1 cellular context compared by ENCODE assay signal in the genomic region with DNA sequence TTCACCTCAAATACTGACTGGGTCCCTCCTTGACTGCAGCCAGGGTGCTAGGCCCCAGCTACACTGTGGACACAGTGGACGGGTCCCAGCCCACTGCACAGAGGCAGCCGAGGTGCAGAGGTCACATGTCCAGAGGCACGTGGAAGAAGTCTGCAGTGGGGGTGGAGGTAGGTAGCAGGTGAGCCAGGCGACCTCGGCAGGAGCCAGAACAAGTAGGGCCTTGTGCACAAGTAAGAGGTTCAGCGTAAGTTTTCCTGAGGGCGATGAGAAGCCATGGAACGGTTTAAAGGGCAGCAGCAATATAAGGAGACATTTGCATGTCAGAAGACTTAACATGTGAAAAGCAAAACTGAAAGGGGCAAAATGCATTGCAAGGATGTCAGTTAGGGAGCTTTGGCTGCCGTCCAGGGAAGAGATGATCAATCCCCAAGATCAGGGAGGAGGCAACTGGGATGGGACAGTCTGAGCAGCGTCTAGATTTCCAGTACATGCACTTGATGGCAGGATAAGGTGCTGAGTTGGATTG.
TF ChIP-seq lines count a peak whose summit lies in the region.

No MANE protein-coding gene starts in this region.

TF ChIP-seq in HepG2, 621 proteins besides CTCF, POLR2A, EP300 and RAD21 (continued from another document and continues in another):
- TF ChIP-seq ELF4 (CRISPR knock-in tag; IDR thresholded peaks at IDR 0.05; ENCODE audit: borderline replicate concordance): no peak
- TF ChIP-seq ZNF232 (CRISPR knock-in tag; IDR thresholded peaks at IDR 0.05; ENCODE audit: borderline replicate concordance): no peak
- no peak for TF ChIP-seq ZNF678 (CRISPR knock-in tag; IDR thresholded peaks at IDR 0.05)
- TF ChIP-seq, protein P1, sequence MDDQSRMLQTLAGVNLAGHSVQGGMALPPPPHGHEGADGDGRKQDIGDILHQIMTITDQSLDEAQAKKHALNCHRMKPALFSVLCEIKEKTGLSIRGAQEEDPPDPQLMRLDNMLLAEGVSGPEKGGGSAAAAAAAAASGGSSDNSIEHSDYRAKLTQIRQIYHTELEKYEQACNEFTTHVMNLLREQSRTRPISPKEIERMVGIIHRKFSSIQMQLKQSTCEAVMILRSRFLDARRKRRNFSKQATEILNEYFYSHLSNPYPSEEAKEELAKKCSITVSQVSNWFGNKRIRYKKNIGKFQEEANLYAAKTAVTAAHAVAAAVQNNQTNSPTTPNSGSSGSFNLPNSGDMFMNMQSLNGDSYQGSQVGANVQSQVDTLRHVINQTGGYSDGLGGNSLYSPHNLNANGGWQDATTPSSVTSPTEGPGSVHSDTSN (CRISPR knock-in tag; IDR thresholded peaks at IDR 0.05; ENCODE audit: borderline replicate concordance): no peak
- TF ChIP-seq KLF11 (CRISPR knock-in tag; IDR thresholded peaks at IDR 0.05): no peak
- TF ChIP-seq, protein P2, sequence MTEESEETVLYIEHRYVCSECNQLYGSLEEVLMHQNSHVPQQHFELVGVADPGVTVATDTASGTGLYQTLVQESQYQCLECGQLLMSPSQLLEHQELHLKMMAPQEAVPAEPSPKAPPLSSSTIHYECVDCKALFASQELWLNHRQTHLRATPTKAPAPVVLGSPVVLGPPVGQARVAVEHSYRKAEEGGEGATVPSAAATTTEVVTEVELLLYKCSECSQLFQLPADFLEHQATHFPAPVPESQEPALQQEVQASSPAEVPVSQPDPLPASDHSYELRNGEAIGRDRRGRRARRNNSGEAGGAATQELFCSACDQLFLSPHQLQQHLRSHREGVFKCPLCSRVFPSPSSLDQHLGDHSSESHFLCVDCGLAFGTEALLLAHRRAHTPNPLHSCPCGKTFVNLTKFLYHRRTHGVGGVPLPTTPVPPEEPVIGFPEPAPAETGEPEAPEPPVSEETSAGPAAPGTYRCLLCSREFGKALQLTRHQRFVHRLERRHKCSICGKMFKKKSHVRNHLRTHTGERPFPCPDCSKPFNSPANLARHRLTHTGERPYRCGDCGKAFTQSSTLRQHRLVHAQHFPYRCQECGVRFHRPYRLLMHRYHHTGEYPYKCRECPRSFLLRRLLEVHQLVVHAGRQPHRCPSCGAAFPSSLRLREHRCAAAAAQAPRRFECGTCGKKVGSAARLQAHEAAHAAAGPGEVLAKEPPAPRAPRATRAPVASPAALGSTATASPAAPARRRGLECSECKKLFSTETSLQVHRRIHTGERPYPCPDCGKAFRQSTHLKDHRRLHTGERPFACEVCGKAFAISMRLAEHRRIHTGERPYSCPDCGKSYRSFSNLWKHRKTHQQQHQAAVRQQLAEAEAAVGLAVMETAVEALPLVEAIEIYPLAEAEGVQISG (CRISPR knock-in tag; IDR thresholded peaks at IDR 0.05): peak; percentile 42; the same call in 1 of the 2 replicates
- TF ChIP-seq GPN1 (CRISPR knock-in tag; IDR thresholded peaks at IDR 0.05; ENCODE audit: borderline replicate concordance): no peak
- no peak for TF ChIP-seq DPF2 (CRISPR knock-in tag; IDR thresholded peaks at IDR 0.05; ENCODE audit: borderline replicate concordance, low read depth)
- TF ChIP-seq JDP2 (CRISPR knock-in tag; IDR thresholded peaks at IDR 0.05; ENCODE audit: borderline replicate concordance): no peak
- no peak for TF ChIP-seq ZNF879 (CRISPR knock-in tag; IDR thresholded peaks at IDR 0.05)
- no peak for TF ChIP-seq ZNF468 (CRISPR knock-in tag; IDR thresholded peaks at IDR 0.05)
- TF ChIP-seq, protein P3, sequence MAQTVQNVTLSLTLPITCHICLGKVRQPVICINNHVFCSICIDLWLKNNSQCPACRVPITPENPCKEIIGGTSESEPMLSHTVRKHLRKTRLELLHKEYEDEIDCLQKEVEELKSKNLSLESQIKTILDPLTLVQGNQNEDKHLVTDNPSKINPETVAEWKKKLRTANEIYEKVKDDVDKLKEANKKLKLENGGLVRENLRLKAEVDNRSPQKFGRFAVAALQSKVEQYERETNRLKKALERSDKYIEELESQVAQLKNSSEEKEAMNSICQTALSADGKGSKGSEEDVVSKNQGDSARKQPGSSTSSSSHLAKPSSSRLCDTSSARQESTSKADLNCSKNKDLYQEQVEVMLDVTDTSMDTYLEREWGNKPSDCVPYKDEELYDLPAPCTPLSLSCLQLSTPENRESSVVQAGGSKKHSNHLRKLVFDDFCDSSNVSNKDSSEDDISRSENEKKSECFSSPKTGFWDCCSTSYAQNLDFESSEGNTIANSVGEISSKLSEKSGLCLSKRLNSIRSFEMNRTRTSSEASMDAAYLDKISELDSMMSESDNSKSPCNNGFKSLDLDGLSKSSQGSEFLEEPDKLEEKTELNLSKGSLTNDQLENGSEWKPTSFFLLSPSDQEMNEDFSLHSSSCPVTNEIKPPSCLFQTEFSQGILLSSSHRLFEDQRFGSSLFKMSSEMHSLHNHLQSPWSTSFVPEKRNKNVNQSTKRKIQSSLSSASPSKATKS (CRISPR knock-in tag; IDR thresholded peaks at IDR 0.05): no peak
- no peak for TF ChIP-seq SOX13 (IDR thresholded peaks at IDR 0.05)
- peak in 1 of 2 experiments; percentile 33; a peak in 1 of 4 replicates for TF ChIP-seq SOX13 (CRISPR knock-in tag; conservative IDR thresholded peaks at IDR 0.05 in 1 of 2, IDR thresholded peaks at IDR 0.05 in 1 of 2)
- no peak for TF ChIP-seq GTF3A (CRISPR knock-in tag; conservative IDR thresholded peaks at IDR 0.05)
- no peak for TF ChIP-seq ZNF616 (CRISPR knock-in tag; IDR thresholded peaks at IDR 0.05; ENCODE audit: low read depth)
- TF ChIP-seq FOXP1 (IDR thresholded peaks at IDR 0.05): no peak
- TF ChIP-seq FOXP1 (CRISPR knock-in tag; IDR thresholded peaks at IDR 0.05): no peak
- TF ChIP-seq TAF1 (CRISPR knock-in tag; IDR thresholded peaks at IDR 0.05): no peak
- TF ChIP-seq ZNF3 (CRISPR knock-in tag; IDR thresholded peaks at IDR 0.05): no peak
- TF ChIP-seq STAT5B (CRISPR knock-in tag; IDR thresholded peaks at IDR 0.05): no peak
- no peak for TF ChIP-seq KDM3A (CRISPR knock-in tag; IDR thresholded peaks at IDR 0.05; ENCODE audit: low read depth)
- TF ChIP-seq, protein P4, sequence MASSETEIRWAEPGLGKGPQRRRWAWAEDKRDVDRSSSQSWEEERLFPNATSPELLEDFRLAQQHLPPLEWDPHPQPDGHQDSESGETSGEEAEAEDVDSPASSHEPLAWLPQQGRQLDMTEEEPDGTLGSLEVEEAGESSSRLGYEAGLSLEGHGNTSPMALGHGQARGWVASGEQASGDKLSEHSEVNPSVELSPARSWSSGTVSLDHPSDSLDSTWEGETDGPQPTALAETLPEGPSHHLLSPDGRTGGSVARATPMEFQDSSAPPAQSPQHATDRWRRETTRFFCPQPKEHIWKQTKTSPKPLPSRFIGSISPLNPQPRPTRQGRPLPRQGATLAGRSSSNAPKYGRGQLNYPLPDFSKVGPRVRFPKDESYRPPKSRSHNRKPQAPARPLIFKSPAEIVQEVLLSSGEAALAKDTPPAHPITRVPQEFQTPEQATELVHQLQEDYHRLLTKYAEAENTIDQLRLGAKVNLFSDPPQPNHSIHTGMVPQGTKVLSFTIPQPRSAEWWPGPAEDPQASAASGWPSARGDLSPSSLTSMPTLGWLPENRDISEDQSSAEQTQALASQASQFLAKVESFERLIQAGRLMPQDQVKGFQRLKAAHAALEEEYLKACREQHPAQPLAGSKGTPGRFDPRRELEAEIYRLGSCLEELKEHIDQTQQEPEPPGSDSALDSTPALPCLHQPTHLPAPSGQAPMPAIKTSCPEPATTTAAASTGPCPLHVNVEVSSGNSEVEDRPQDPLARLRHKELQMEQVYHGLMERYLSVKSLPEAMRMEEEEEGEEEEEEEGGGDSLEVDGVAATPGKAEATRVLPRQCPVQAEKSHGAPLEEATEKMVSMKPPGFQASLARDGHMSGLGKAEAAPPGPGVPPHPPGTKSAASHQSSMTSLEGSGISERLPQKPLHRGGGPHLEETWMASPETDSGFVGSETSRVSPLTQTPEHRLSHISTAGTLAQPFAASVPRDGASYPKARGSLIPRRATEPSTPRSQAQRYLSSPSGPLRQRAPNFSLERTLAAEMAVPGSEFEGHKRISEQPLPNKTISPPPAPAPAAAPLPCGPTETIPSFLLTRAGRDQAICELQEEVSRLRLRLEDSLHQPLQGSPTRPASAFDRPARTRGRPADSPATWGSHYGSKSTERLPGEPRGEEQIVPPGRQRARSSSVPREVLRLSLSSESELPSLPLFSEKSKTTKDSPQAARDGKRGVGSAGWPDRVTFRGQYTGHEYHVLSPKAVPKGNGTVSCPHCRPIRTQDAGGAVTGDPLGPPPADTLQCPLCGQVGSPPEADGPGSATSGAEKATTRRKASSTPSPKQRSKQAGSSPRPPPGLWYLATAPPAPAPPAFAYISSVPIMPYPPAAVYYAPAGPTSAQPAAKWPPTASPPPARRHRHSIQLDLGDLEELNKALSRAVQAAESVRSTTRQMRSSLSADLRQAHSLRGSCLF (CRISPR knock-in tag; IDR thresholded peaks at IDR 0.05; ENCODE audit: borderline replicate concordance): no peak
- no peak for TF ChIP-seq HNRNPH1 (optimal IDR thresholded peaks at IDR 0.05; ENCODE audit: low read depth, low read length)
- TF ChIP-seq SNRNP70 (IDR thresholded peaks at IDR 0.05; ENCODE audit: low read depth, low read length): no peak
- no peak for TF ChIP-seq KDM5A (IDR thresholded peaks at IDR 0.05; ENCODE audit: borderline replicate concordance, low read length)
- TF ChIP-seq SMARCC2 (IDR thresholded peaks at IDR 0.05): no peak
- no peak for TF ChIP-seq ZNF510 (CRISPR knock-in tag; IDR thresholded peaks at IDR 0.05; ENCODE audit: low read depth)
- TF ChIP-seq KDM5B (CRISPR knock-in tag; IDR thresholded peaks at IDR 0.05; ENCODE audit: borderline replicate concordance): peak; percentile 88
- TF ChIP-seq, protein P5, sequence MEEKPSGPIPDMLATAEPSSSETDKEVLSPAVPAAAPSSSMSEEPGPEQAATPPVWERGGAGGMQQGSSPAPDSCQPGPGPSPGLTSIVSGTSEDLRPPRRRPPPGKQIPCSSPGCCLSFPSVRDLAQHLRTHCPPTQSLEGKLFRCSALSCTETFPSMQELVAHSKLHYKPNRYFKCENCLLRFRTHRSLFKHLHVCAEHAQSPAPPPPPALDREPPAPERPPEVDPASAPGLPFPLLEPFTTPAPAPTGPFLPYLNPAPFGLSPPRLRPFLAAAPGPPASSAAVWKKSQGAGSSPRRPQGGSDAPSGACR (CRISPR knock-in tag; IDR thresholded peaks at IDR 0.05): no peak
- TF ChIP-seq, protein P6, sequence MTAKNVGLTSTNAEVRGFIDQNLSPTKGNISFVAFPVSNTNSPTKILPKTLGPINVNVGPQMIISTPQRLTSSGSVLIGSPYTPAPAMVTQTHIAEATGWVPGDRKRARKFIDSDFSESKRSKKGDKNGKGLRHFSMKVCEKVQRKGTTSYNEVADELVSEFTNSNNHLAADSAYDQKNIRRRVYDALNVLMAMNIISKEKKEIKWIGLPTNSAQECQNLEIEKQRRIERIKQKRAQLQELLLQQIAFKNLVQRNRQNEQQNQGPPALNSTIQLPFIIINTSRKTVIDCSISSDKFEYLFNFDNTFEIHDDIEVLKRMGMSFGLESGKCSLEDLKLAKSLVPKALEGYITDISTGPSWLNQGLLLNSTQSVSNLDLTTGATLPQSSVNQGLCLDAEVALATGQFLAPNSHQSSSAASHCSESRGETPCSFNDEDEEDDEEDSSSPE (CRISPR knock-in tag; IDR thresholded peaks at IDR 0.05): peak; percentile 54; the same call in 1 of the 2 replicates
- TF ChIP-seq NFYC (CRISPR knock-in tag; IDR thresholded peaks at IDR 0.05): no peak
- no peak for TF ChIP-seq ZNF263 (CRISPR knock-in tag; IDR thresholded peaks at IDR 0.05)
- TF ChIP-seq, protein P7, sequence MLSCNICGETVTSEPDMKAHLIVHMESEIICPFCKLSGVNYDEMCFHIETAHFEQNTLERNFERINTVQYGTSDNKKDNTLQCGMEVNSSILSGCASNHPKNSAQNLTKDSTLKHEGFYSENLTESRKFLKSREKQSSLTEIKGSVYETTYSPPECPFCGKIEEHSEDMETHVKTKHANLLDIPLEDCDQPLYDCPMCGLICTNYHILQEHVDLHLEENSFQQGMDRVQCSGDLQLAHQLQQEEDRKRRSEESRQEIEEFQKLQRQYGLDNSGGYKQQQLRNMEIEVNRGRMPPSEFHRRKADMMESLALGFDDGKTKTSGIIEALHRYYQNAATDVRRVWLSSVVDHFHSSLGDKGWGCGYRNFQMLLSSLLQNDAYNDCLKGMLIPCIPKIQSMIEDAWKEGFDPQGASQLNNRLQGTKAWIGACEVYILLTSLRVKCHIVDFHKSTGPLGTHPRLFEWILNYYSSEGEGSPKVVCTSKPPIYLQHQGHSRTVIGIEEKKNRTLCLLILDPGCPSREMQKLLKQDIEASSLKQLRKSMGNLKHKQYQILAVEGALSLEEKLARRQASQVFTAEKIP (CRISPR knock-in tag; IDR thresholded peaks at IDR 0.05; ENCODE audit: borderline replicate concordance): no peak
- TF ChIP-seq KAT2B (IDR thresholded peaks at IDR 0.05; ENCODE audit: borderline replicate concordance, low read depth, low read length): no peak
- TF ChIP-seq, protein P8, sequence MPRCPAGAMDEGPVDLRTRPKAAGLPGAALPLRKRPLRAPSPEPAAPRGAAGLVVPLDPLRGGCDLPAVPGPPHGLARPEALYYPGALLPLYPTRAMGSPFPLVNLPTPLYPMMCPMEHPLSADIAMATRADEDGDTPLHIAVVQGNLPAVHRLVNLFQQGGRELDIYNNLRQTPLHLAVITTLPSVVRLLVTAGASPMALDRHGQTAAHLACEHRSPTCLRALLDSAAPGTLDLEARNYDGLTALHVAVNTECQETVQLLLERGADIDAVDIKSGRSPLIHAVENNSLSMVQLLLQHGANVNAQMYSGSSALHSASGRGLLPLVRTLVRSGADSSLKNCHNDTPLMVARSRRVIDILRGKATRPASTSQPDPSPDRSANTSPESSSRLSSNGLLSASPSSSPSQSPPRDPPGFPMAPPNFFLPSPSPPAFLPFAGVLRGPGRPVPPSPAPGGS (CRISPR knock-in tag; IDR thresholded peaks at IDR 0.05): no peak
- no peak for TF ChIP-seq TAF15 (IDR thresholded peaks at IDR 0.05; ENCODE audit: low read depth, low read length, poor library complexity, severe bottlenecking)
- 0 out of 2 replicates have a peak, but pooled peaks have one; percentile 28 for TF ChIP-seq JUN (CRISPR knock-in tag; IDR thresholded peaks at IDR 0.05)
- TF ChIP-seq, protein P9, sequence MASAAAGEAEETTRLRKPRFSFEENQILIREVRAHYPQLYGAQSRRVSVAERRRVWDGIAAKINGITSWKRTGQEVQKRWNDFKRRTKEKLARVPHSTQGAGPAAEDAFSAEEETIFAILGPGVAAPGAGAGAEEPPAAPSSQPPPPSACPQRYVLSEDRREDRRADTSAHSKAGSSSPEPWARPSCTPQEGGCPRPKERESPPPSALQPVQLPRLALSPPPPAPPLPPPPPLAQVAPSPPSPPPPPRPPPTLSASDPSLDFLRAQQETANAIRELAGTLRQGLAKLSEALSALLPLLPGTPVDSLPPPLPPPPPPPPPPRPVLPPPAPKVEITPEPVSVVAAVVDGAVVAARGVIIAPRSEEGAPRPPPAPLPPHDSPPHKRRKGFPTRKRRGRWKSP (CRISPR knock-in tag; IDR thresholded peaks at IDR 0.05): no peak
- TF ChIP-seq CAMTA2 (CRISPR knock-in tag; IDR thresholded peaks at IDR 0.05; ENCODE audit: borderline replicate concordance): no peak
- no peak for TF ChIP-seq NR2C2 (CRISPR knock-in tag; IDR thresholded peaks at IDR 0.05; ENCODE audit: borderline replicate concordance)
- no peak for TF ChIP-seq ZNF83 (CRISPR knock-in tag; IDR thresholded peaks at IDR 0.05; ENCODE audit: borderline replicate concordance)
- TF ChIP-seq ZNF256 (CRISPR knock-in tag; conservative IDR thresholded peaks at IDR 0.05): no peak
- TF ChIP-seq FOXM1 (CRISPR knock-in tag; IDR thresholded peaks at IDR 0.05): no peak
- no peak for TF ChIP-seq ZNF570 (CRISPR knock-in tag; IDR thresholded peaks at IDR 0.05; ENCODE audit: borderline replicate concordance)
